Comparison of ENCODE assay signal across 8 cellular contexts in the genomic region with DNA sequence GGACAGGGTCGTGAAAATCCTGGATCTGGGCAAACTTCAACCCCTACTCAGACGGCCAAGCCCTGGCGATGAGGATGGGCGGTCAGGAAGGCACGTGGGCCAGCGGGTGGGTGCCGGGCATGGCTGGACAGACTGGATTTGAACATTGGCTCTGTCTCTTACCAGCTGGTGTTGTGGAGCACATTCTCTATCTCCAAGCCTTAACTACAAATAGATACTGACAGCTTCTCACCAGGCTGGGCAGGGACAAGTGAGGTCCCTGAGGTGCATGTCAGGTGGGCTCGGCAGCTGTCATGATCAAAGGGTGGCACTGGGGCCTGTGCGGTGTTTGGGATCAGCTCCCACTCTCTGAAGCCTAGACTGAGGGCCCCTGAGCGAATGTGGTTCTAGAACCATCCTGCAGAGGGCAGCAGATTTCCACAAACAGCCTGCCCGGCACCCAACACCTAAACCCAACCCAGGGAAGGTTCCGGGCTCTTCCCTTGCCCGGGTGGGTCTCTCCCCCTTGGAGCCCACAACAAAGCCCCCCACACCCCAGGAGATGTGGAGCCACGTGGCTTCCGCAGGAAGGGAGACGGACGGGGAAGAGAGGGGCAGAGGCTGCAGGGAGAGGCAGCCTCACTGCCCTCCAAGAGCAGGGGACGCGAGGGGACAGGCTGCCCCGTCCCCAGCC. TPM values are rescaled to one million over a fixed set of nuclear protein-coding genes. Genes with fewer than 3 reads are reported as not detected.
DNase-seq lines count a peak whose midpoint lies in the region; ATAC-seq and TF ChIP-seq lines count a peak whose summit lies in the region.

No MANE protein-coding gene starts in this region.

- H3K79me2 ChIP-seq in OCI-LY3 (ENCODE audit: low read length) (no peaks in the 10 kb centered on the region), fibroblast of lung (ENCODE audit: control insufficient read depth, insufficient read depth, low read length) (no peaks in the 10 kb centered on the region)

- TF ChIP-seq EP300 in stomach (IDR thresholded peaks at IDR 0.05): no peak

- no peak overlapping the region for H3K4me3 Mint-ChIP-seq in nephron

- H3K27ac Mint-ChIP-seq in nephron: peak overlapping the region; percentile 10 to 86 (median 69)

- whole genome bisulfite sequencing in stomach, 5 donors: 12 to 28% (median 18%) methylated on average over 12 to 20 of the region's 20 CpGs

- H3K4me1 ChIP-seq in OCI-LY3 (ENCODE audit: low read length): 0 out of 2 replicates have a peak, but pooled peaks cover under 1% of the 10 kb centered on the region
- peaks cover 15% of the 10 kb centered on the region for H3K4me1 ChIP-seq in fibroblast of lung (ENCODE audit: control insufficient read depth, extremely low read depth, insufficient read depth, low read length)
- H3K4me1 ChIP-seq in stomach: peaks cover 36 to 58% (median 49%) of the 10 kb centered on the region in 4 donors

- H3K4me3 ChIP-seq in OCI-LY3 (ENCODE audit: low read length): no peak overlapping the region
- no peak overlapping the region for H3K4me3 ChIP-seq in fibroblast of lung (replicated peaks in 1 of 4; ENCODE audit: control extremely low read depth in 1 of 4, insufficient read depth in 1 of 4, low read depth in 3 of 4, low read length in 4 of 4)
- H3K4me3 ChIP-seq in stomach: peak overlapping the region in 1 of 4 donors; percentile 0

- H3K27me3 Mint-ChIP-seq in nephron (ENCODE audit: low read depth): no peaks in the 10 kb centered on the region

- H2AFZ ChIP-seq in OCI-LY3 (ENCODE audit: low read depth, low read length): no peak overlapping the region
- peak overlapping the region; percentile 30 for H2AFZ ChIP-seq in fibroblast of lung (ENCODE audit: low read length)

- H3K9me3 Mint-ChIP-seq in nephron: no peaks in the 10 kb centered on the region

- H3K4me2 ChIP-seq in OCI-LY3 (ENCODE audit: low read length) (peak overlapping the region; percentile 48), fibroblast of lung (ENCODE audit: extremely low read depth, insufficient read depth, low read length) (no peak overlapping the region)

- peaks cover 33% of the 10 kb centered on the region for H3K4me1 Mint-ChIP-seq in nephron

- H3K9ac ChIP-seq in OCI-LY3 (ENCODE audit: low read length) (no peak overlapping the region), fibroblast of lung (ENCODE audit: insufficient read depth, low read length) (no peak overlapping the region)

- TF ChIP-seq POLR2A in stomach (IDR thresholded peaks at IDR 0.05): no peak

- no peak overlapping the region for H3K27ac ChIP-seq in OCI-LY3 (ENCODE audit: low read length)
- H3K27ac ChIP-seq in fibroblast of lung (ENCODE audit: insufficient read depth, low read length): peak overlapping the region; percentile 20
- peak overlapping the region in 4 of 5 donors; percentile 75 to 87 (median 84) for H3K27ac ChIP-seq in stomach

- H3K27me3 ChIP-seq in OCI-LY3 (ENCODE audit: low read depth, low read length): no peaks in the 10 kb centered on the region
- H3K27me3 ChIP-seq in fibroblast of lung (ENCODE audit: control insufficient read depth, insufficient read depth, low read length): no peaks in the 10 kb centered on the region
- no peaks in the 10 kb centered on the region for H3K27me3 ChIP-seq in stomach

- intact Hi-C loops in stomach (cut with DNase I; ENCODE audit: low total_unique reads): loop anchor here (5.0 kb wide), 1 partner anchor 1092 kb away; no protein-coding TSS in a partner anchor

- peaks cover 30% of the 10 kb centered on the region for H3K36me3 ChIP-seq in OCI-LY3 (replicated peaks; ENCODE audit: low read depth, low read length)
- H3K36me3 ChIP-seq in fibroblast of lung (ENCODE audit: control insufficient read depth, insufficient read depth, low read length): peaks cover 7% of the 10 kb centered on the region
- H3K36me3 ChIP-seq in stomach: peaks cover 14 to 21% (median 21%) of the 10 kb centered on the region in 4 donors

- peak; percentile 82 for TF ChIP-seq CTCF in OCI-LY3 (IDR thresholded peaks at IDR 0.05; ENCODE audit: low read depth, low read length)
- peak; percentile 82 to 84 for TF ChIP-seq CTCF in fibroblast of lung (conservative IDR thresholded peaks at IDR 0.05 in 1 of 2, IDR thresholded peaks at IDR 0.05 in 1 of 2; ENCODE audit: low read depth in 1 of 2, low read length in 2 of 2)
- TF ChIP-seq CTCF in nephron (IDR thresholded peaks at IDR 0.05; ENCODE audit: unreplicated experiment in 3 of 3): peak; percentile 89 to 92 (median 91)
- peak in 5 of 7 experiments; percentile 79 to 89 (median 83) for TF ChIP-seq CTCF in stomach (IDR thresholded peaks at IDR 0.05)

- ATAC-seq in GM19372 (IDR thresholded peaks at IDR 0.05; ENCODE audit: low read depth, unreplicated experiment) (peak; percentile 75), HG03439 (IDR thresholded peaks at IDR 0.05; ENCODE audit: unreplicated experiment) (peak; percentile 71)

- no peaks in the 10 kb centered on the region for H3K9me3 ChIP-seq in OCI-LY3 (ENCODE audit: insufficient read depth, low read length)
- no peaks in the 10 kb centered on the region for H3K9me3 ChIP-seq in fibroblast of lung (ENCODE audit: control insufficient read depth, insufficient read depth, low read depth, low read length)
- no peaks in the 10 kb centered on the region for H3K9me3 ChIP-seq in stomach

- peaks cover 34% of the 10 kb centered on the region for H4K20me1 ChIP-seq in OCI-LY3 (ENCODE audit: insufficient read depth, low read length)
- no peaks in the 10 kb centered on the region for H4K20me1 ChIP-seq in fibroblast of lung (ENCODE audit: control insufficient read depth, extremely low read depth, insufficient read depth, low read length)

- peaks cover 22% of the 10 kb centered on the region for H3K36me3 Mint-ChIP-seq in nephron (ENCODE audit: low read depth)

- DNase-seq in COR-L47 (lab: John Stamatoyannopoulos, UW): peak; percentile 22
- peak; percentile 80 to 82 for DNase-seq in activated T-cell treated with anti-CD3 and anti-CD28 coated beads, Interleukin-2, amount 50 U/mL, for 48 hours
- DNase-seq in fibroblast of lung (ENCODE audit: low read depth in 2 of 2): peak; percentile 47 to 65
- peak; percentile 77 for DNase-seq in stomach

RNA-seq across cellular contexts. Expression of a gene that starts 58.4 kb away (rescaled TPM):
- 1.3 and 1.5 TPM in 2 replicates for total RNA-seq in fibroblast of lung
- 0.27 and 0.76 TPM in 2 replicates for polyA plus RNA-seq in fibroblast of lung
- 0.72 and 1.3 TPM in 2 replicates for polyA plus RNA-seq in fibroblast of lung (2012)
- 0.30 and 4.1 TPM in 2 replicates for polyA minus RNA-seq in fibroblast of lung (ENCODE audit: low replicate concordance)
- total RNA-seq in stomach: 10 to 100 TPM in 4 of 5 donors, 1 to 10 TPM in 1; 1.7 to 64.2 (median 30.1) TPM
- polyA plus RNA-seq in stomach: 10 to 100 TPM in 1 of 3 donors, 1 to 10 TPM in 2; 4.6 to 19.8 (median 8.0) TPM

Comparison
In these comparisons a context has a peak if more than half of its experiments do, and no peak if none do; other contexts are left out.
1. DNase-seq: peak in every context shown above with its lines; median percentile 81 in activated T-cell treated with anti-CD3 and anti-CD28 coated beads, Interleukin-2, amount 50 U/mL, for 48 hours; 77 in stomach; 56 in fibroblast of lung; 22 in COR-L47.